11 cellular contexts compared by ENCODE assay signal in genomic region chr3:30691249-30691880, GRCh38.
A peak's percentile ranks its signal among the peaks of the same experiment; 100 is the strongest.
DNase-seq lines count a peak whose midpoint lies in the region; ATAC-seq, FAIRE-seq and TF ChIP-seq lines count a peak whose summit lies in the region.
"Had no signal": no experiment of that assay in that cellular context is flagged by ENCODE, and none has a peak within 500 bp of the region (broad histone marks: within the 10 kb centered on the region; RNA-seq: fewer than 3 reads in every experiment).

No MANE protein-coding gene starts in this region.

- CTCF ChIA-PET in CD4-positive, alpha-beta T cell (lab: Charles Lee): interaction anchor here (1.3 to 3.2 kb wide), 3 partner anchors 53 to 492 kb away, joined by 3 to 14 read pairs (median 6); no protein-coding TSS in a partner anchor

- TF ChIP-seq CTCF in CD4-positive, alpha-beta T cell (IDR thresholded peaks at IDR 0.05): no peak
- TF ChIP-seq CTCF in Peyer's patch (IDR thresholded peaks at IDR 0.05) (no peak), kidney (IDR thresholded peaks at IDR 0.05; ENCODE audit: borderline replicate concordance, extremely low read depth, insufficient read depth) (no peak)

- H3K4me1 ChIP-seq in Peyer's patch: peaks cover 0 to 53% (median 7%) of the 10 kb centered on the region in 4 donors
- peaks cover 20 to 28% of the 10 kb centered on the region in 2 donors for H3K4me1 ChIP-seq in kidney (ENCODE audit: control insufficient read depth in 1 of 2, insufficient read depth in 1 of 2, low read depth in 1 of 2, low read length in 2 of 2)
- peaks cover 41 to 59% (median 52%) of the 10 kb centered on the region in 3 donors for H3K4me1 ChIP-seq in skeletal muscle tissue (ENCODE audit: control insufficient read depth in 3 of 3, insufficient read depth in 3 of 3, low read length in 3 of 3)
- H3K4me1 ChIP-seq in Karpas-422 (ENCODE audit: low read length): no peaks in the 10 kb centered on the region

- peaks cover 0 to 52% (median 0%) of the 10 kb centered on the region in 3 donors for H3K36me3 ChIP-seq in Peyer's patch
- H3K36me3 ChIP-seq in kidney (ENCODE audit: control insufficient read depth in 1 of 2, insufficient read depth in 2 of 2, low read length in 2 of 2): peaks cover 15 to 28% of the 10 kb centered on the region in 2 donors
- peaks cover 8 to 25% (median 19%) of the 10 kb centered on the region in 3 donors for H3K36me3 ChIP-seq in skeletal muscle tissue (ENCODE audit: control insufficient read depth in 3 of 3, insufficient read depth in 3 of 3, low read length in 3 of 3)
- H3K36me3 ChIP-seq in Karpas-422 (ENCODE audit: insufficient read depth, low read length): no peaks in the 10 kb centered on the region

- H3K4me1 Mint-ChIP-seq in CD4-positive, alpha-beta T cell (ENCODE audit: low read depth): peaks cover 87% of the 10 kb centered on the region

- FAIRE-seq in kidney (lab: Jason Lieb, UNC) (no peak), GM19239 (lab: Jason Lieb, UNC) (no peak)

- intact Hi-C loops in CD4-positive, alpha-beta T cell (cut with DNase I, micrococcal nuclease): loop anchor here (5.0 to 10.0 kb wide), 3 partner anchors 177 to 494 kb away; no protein-coding TSS in a partner anchor
- intact Hi-C loops in kidney (cut with DNase I): no loop called here

- H3K79me2 ChIP-seq in Karpas-422 (ENCODE audit: low read length): no peaks in the 10 kb centered on the region

- no peak overlapping the region for H3K27ac ChIP-seq in CD4-positive, alpha-beta T cell (ENCODE audit: low read depth, low read length)
- H3K27ac ChIP-seq in Peyer's patch: peak overlapping the region in 3 of 4 donors; percentile 16 to 51 (median 44)
- H3K27ac ChIP-seq in kidney (ENCODE audit: low read depth in 2 of 2, low read length in 2 of 2): no peak overlapping the region
- H3K27ac ChIP-seq in skeletal muscle tissue (ENCODE audit: low read depth, low read length): peak overlapping the region; percentile 16
- no peak overlapping the region for H3K27ac ChIP-seq in Karpas-422 (ENCODE audit: low read length)
- H3K27ac ChIP-seq: GM23248 had no signal

- H3K4me3 Mint-ChIP-seq in CD4-positive, alpha-beta T cell: no peak overlapping the region

- H3K4me2 ChIP-seq in Karpas-422 (ENCODE audit: low read depth, low read length, poor library complexity, severe bottlenecking): no peak overlapping the region

- H4K20me1 ChIP-seq in Karpas-422 (ENCODE audit: insufficient read depth, low read depth, low read length): no peaks in the 10 kb centered on the region

- H2AFZ ChIP-seq in Karpas-422 (ENCODE audit: low read length): no peak overlapping the region
- H2AFZ ChIP-seq: GM23248 had no signal

- no peak for ATAC-seq in CD4-positive, alpha-beta T cell (ENCODE audit: poor library complexity)
- ATAC-seq in HG03025 (IDR thresholded peaks at IDR 0.05; ENCODE audit: low FRiP score, unreplicated experiment): no peak

- TF ChIP-seq POLR2A in Peyer's patch (IDR thresholded peaks at IDR 0.05): no peak

- H3K9me2 ChIP-seq in Karpas-422 (replicated peaks; ENCODE audit: insufficient read depth, low read length): no peaks in the 10 kb centered on the region

- no peaks in the 10 kb centered on the region for H3K9me3 ChIP-seq in CD4-positive, alpha-beta T cell (ENCODE audit: control insufficient read depth, low read length)
- no peaks in the 10 kb centered on the region for H3K9me3 ChIP-seq in Peyer's patch
- no peaks in the 10 kb centered on the region for H3K9me3 ChIP-seq in kidney (ENCODE audit: control insufficient read depth in 1 of 2, low read length in 2 of 2)
- H3K9me3 ChIP-seq in skeletal muscle tissue (ENCODE audit: control insufficient read depth in 3 of 3, low read length in 3 of 3): no peaks in the 10 kb centered on the region
- H3K9me3 ChIP-seq in Karpas-422 (ENCODE audit: low read length): no peaks in the 10 kb centered on the region
- H3K9me3 ChIP-seq: MG63 had no signal

- no peaks in the 10 kb centered on the region for H3K27me3 Mint-ChIP-seq in CD4-positive, alpha-beta T cell

- POLR2A ChIA-PET in CD4-positive, alpha-beta T cell (lab: Charles Lee): interaction anchor here (0.6 to 1.3 kb wide), 8 partner anchors 9 to 85 kb away, joined by 3 to 8 read pairs (median 3); partner anchors contain the start of gene TGFBR2

- H3K9ac ChIP-seq in kidney (ENCODE audit: low read length in 2 of 2) (no peak overlapping the region), skeletal muscle tissue (ENCODE audit: low read depth in 1 of 3, low read length in 3 of 3) (no peak overlapping the region), Karpas-422 (ENCODE audit: low read length) (no peak overlapping the region)
- H3K9ac ChIP-seq: GM23248 had no signal

- H3K27ac Mint-ChIP-seq in CD4-positive, alpha-beta T cell: peak overlapping the region; percentile 82

- H3K4me3 ChIP-seq in Peyer's patch: no peak overlapping the region
- H3K4me3 ChIP-seq in kidney (ENCODE audit: low read length in 2 of 2): no peak overlapping the region
- no peak overlapping the region for H3K4me3 ChIP-seq in skeletal muscle tissue (ENCODE audit: low read length in 3 of 3)
- H3K4me3 ChIP-seq in Karpas-422 (ENCODE audit: low read length): no peak overlapping the region
- H3K4me3 ChIP-seq: GM23248, MG63 had no signal

- H3K27me3 ChIP-seq in CD4-positive, alpha-beta T cell (ENCODE audit: control insufficient read depth, insufficient read depth, low read length): no peaks in the 10 kb centered on the region
- H3K27me3 ChIP-seq in Peyer's patch (no peaks in the 10 kb centered on the region), skeletal muscle tissue (ENCODE audit: control insufficient read depth in 3 of 3, insufficient read depth in 3 of 3, low read length in 3 of 3) (no peaks in the 10 kb centered on the region), Karpas-422 (ENCODE audit: low read length) (no peaks in the 10 kb centered on the region)
- H3K27me3 ChIP-seq: MG63 had no signal

- H3K36me3 Mint-ChIP-seq in CD4-positive, alpha-beta T cell (ENCODE audit: low read depth): peaks cover 99% of the 10 kb centered on the region

- no peaks in the 10 kb centered on the region for H3K9me3 Mint-ChIP-seq in CD4-positive, alpha-beta T cell

- no peak for DNase-seq in CD4-positive, alpha-beta T cell
- DNase-seq in Peyer's patch (no peak), kidney (peak; percentile 70), Karpas-422 (no peak), GM19239 (ENCODE audit: insufficient read length, low spot score) (no peak), T-helper 9 cell (no peak)
- DNase-seq: MG63, NCI-H345 had no signal

Comparison
In these comparisons a context has a peak if more than half of its experiments do, and no peak if none do; other contexts are left out.
1. H3K27ac ChIP-seq: peak in Peyer's patch (3 of 4) and skeletal muscle tissue (single experiment); none in CD4-positive, alpha-beta T cell (single experiment), kidney (0 of 2) and Karpas-422 (single experiment).